Comparison of ENCODE assay signal across 1 cellular context in the genomic region with DNA sequence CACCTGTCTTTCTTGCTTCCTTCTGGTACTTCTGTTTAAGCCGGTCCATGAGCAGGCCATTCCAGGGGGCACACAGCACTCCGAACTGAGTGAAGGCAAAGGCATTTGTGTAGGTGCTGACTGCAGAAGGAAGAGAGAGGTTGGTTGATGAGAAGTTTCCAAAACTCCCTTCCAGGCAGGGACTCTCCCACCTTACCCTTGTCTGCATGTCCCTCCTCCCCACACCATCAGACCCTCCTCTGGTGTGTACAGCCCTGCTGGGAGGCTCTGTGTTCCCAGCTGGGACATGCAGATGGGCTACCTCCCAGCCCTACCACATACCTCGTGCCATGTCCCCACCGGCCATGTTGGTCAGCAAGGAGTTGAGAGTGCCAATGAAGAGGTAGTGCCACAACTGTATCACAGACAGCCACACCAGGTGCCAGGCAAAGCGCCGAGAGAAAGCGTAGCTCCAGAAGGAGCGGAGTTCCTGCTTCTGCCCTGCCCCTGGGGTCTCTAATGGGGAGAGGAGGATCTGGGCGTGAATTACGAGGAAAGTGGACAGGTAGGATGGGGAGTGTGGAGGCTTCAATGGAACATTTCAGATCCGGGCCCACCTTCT.
TF ChIP-seq lines count a peak whose summit lies in the region.

No MANE protein-coding gene starts in this region.

TF ChIP-seq in GM12878, 131 proteins besides CTCF, POLR2A, EP300 and RAD21:
- no peak for TF ChIP-seq RB1 (IDR thresholded peaks at IDR 0.05; ENCODE audit: borderline replicate concordance)
- TF ChIP-seq, protein P1, sequence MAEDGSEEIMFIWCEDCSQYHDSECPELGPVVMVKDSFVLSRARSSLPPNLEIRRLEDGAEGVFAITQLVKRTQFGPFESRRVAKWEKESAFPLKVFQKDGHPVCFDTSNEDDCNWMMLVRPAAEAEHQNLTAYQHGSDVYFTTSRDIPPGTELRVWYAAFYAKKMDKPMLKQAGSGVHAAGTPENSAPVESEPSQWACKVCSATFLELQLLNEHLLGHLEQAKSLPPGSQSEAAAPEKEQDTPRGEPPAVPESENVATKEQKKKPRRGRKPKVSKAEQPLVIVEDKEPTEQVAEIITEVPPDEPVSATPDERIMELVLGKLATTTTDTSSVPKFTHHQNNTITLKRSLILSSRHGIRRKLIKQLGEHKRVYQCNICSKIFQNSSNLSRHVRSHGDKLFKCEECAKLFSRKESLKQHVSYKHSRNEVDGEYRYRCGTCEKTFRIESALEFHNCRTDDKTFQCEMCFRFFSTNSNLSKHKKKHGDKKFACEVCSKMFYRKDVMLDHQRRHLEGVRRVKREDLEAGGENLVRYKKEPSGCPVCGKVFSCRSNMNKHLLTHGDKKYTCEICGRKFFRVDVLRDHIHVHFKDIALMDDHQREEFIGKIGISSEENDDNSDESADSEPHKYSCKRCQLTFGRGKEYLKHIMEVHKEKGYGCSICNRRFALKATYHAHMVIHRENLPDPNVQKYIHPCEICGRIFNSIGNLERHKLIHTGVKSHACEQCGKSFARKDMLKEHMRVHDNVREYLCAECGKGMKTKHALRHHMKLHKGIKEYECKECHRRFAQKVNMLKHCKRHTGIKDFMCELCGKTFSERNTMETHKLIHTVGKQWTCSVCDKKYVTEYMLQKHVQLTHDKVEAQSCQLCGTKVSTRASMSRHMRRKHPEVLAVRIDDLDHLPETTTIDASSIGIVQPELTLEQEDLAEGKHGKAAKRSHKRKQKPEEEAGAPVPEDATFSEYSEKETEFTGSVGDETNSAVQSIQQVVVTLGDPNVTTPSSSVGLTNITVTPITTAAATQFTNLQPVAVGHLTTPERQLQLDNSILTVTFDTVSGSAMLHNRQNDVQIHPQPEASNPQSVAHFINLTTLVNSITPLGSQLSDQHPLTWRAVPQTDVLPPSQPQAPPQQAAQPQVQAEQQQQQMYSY (CRISPR knock-in tag; IDR thresholded peaks at IDR 0.05): no peak
- no peak for TF ChIP-seq RFX5 (IDR thresholded peaks at IDR 0.05; ENCODE audit: low read depth, low read length)
- TF ChIP-seq SIX5 (IDR thresholded peaks at IDR 0.05; ENCODE audit: low read depth, low read length, severe bottlenecking): no peak
- TF ChIP-seq FOXM1 (IDR thresholded peaks at IDR 0.05; ENCODE audit: low read depth, low read length): no peak
- no peak for TF ChIP-seq POU2F2 (IDR thresholded peaks at IDR 0.05; ENCODE audit: borderline replicate concordance, low read depth, low read length)
- TF ChIP-seq CREB1 (IDR thresholded peaks at IDR 0.05; ENCODE audit: low read depth): no peak
